In genomic region chr12:69738351-69739286, GRCh38 we compare ENCODE assay signal across 8 cellular contexts. TPM values are rescaled to one million over a fixed set of nuclear protein-coding genes. Genes with fewer than 3 reads are reported as not detected.
DNase-seq lines count a peak whose midpoint lies in the region; ATAC-seq and TF ChIP-seq lines count a peak whose summit lies in the region.

Gene RAB3IP (plus strand): TSS chr12:69738860. CDS start chr12:69755409, 16,549 bp downstream.

- POLR2A ChIA-PET in CD4-positive, alpha-beta T cell (lab: Charles Lee), result interaction anchor here (0.6 to 2.1 kb wide), 6 partner anchors 10 to 1925 kb away, joined by 3 to 12 read pairs (median 4); partner anchors contain the start of gene CNOT2
- POLR2A ChIA-PET in activated CD8-positive, alpha-beta T cell treated with anti-CD3 and anti-CD28 coated beads for 36 hours (lab: Charles Lee), result interaction anchor here (1.3 to 1.8 kb wide), 3 partner anchors 8 to 12 kb away, joined by 4 to 7 read pairs (median 6); no protein-coding TSS in a partner anchor

- H3K4me3 Mint-ChIP-seq in CD4-positive, alpha-beta T cell, result peak within 1 kb of the TSS; percentile 86
- peak within 1 kb of the TSS; percentile 86 for H3K4me3 Mint-ChIP-seq in activated CD8-positive, alpha-beta T cell treated with anti-CD3 and anti-CD28 coated beads for 36 hours

- intact Hi-C loops in CD4-positive, alpha-beta T cell (cut with DNase I, micrococcal nuclease), result loop anchor here (2.0 to 10.0 kb wide), 9 partner anchors 151 to 924 kb away; partner anchors contain the start of genes CCT2 (in 1 of the 2), CNOT2 (in 1 of the 2) and CPM (in 1 of the 2)
- intact Hi-C loops in activated CD8-positive, alpha-beta T cell treated with anti-CD3 and anti-CD28 coated beads for 36 hours (cut with micrococcal nuclease), result no loop called here

- peak within 1 kb of the TSS; percentile 80 for H3K27ac Mint-ChIP-seq in CD4-positive, alpha-beta T cell
- peak within 1 kb of the TSS; percentile 80 for H3K27ac Mint-ChIP-seq in activated CD8-positive, alpha-beta T cell treated with anti-CD3 and anti-CD28 coated beads for 36 hours

- CTCF ChIA-PET in CD4-positive, alpha-beta T cell (lab: Charles Lee), result interaction anchor here (0.5 to 1.7 kb wide), 5 partner anchors 9 to 603 kb away, joined by 3 to 4 read pairs (median 3); partner anchors contain the start of gene CCT2
- CTCF ChIA-PET in activated CD8-positive, alpha-beta T cell treated with anti-CD3 and anti-CD28 coated beads for 36 hours (lab: Charles Lee), result interaction anchor here (0.6 to 1.6 kb wide), 7 partner anchors 9 to 381 kb away, joined by 3 to 9 read pairs (median 5); no protein-coding TSS in a partner anchor

- H3K9me3 Mint-ChIP-seq in CD4-positive, alpha-beta T cell, result no peaks in the 10 kb centered on the region
- no peaks in the 10 kb centered on the region for H3K9me3 Mint-ChIP-seq in activated CD8-positive, alpha-beta T cell treated with anti-CD3 and anti-CD28 coated beads for 36 hours

- H3K4me1 Mint-ChIP-seq in CD4-positive, alpha-beta T cell (ENCODE audit: low read depth), result peaks cover 27% of the 10 kb centered on the region
- H3K4me1 Mint-ChIP-seq in activated CD8-positive, alpha-beta T cell treated with anti-CD3 and anti-CD28 coated beads for 36 hours (ENCODE audit: low read depth), result peaks cover 18% of the 10 kb centered on the region

- peaks cover 6% of the 10 kb centered on the region for H3K36me3 Mint-ChIP-seq in CD4-positive, alpha-beta T cell (ENCODE audit: low read depth)
- no peaks in the 10 kb centered on the region for H3K36me3 Mint-ChIP-seq in activated CD8-positive, alpha-beta T cell treated with anti-CD3 and anti-CD28 coated beads for 36 hours (ENCODE audit: low read depth)

- DNase-seq in CD4-positive, alpha-beta T cell, result peak; percentile 84 to 95 (median 91)
- DNase-seq in NCI-H774 (lab: John Stamatoyannopoulos, UW), result peak; percentile 96
- DNase-seq in activated CD8-positive, alpha-beta T cell treated with anti-CD3 and anti-CD28 coated beads for 36 hours, result peak; percentile 91
- peak; percentile 86 for DNase-seq in effector CD4-positive, alpha-beta T cell
- peak; percentile 84 for DNase-seq in medulla oblongata (ENCODE audit: extremely low spot score)
- DNase-seq in stimulated activated CD8-positive, alpha-beta memory T cell treated with anti-CD3 and anti-CD28 coated beads, Interleukin-12 subunit alpha, Interleukin-12 subunit beta, amount 100 ng/mL, for 24 hours (ENCODE audit: extremely low read depth), result peak; percentile 86

- peak; percentile 75 for TF ChIP-seq CTCF in CD4-positive, alpha-beta T cell (IDR thresholded peaks at IDR 0.05)
- peak; percentile 64 for TF ChIP-seq CTCF in activated CD8-positive, alpha-beta T cell treated with anti-CD3 and anti-CD28 coated beads for 36 hours (IDR thresholded peaks at IDR 0.05)

- H3K27me3 ChIP-seq in CD4-positive, alpha-beta T cell (ENCODE audit: control insufficient read depth, insufficient read depth, low read length), result no peaks in the 10 kb centered on the region

- peaks cover 6% of the 10 kb centered on the region for H3K27me3 Mint-ChIP-seq in CD4-positive, alpha-beta T cell
- H3K27me3 Mint-ChIP-seq in activated CD8-positive, alpha-beta T cell treated with anti-CD3 and anti-CD28 coated beads for 36 hours, result peaks cover 10% of the 10 kb centered on the region

- peak within 1 kb of the TSS; percentile 48 for H3K27ac ChIP-seq in CD4-positive, alpha-beta T cell (ENCODE audit: low read depth, low read length)

- peak; percentile 84 for ATAC-seq in CD4-positive, alpha-beta T cell (ENCODE audit: poor library complexity)
- ATAC-seq in GM19372 (IDR thresholded peaks at IDR 0.05; ENCODE audit: low read depth, unreplicated experiment) (peak; percentile 77), HG03521 (IDR thresholded peaks at IDR 0.05; ENCODE audit: unreplicated experiment) (peak; percentile 81)
- ATAC-seq in activated CD8-positive, alpha-beta T cell treated with anti-CD3 and anti-CD28 coated beads for 36 hours, result peak; percentile 95

- H3K9me3 ChIP-seq in CD4-positive, alpha-beta T cell (ENCODE audit: control insufficient read depth, low read length), result no peaks in the 10 kb centered on the region

RNA-seq across cellular contexts. Expression of gene RAB3IP, which starts in this region (rescaled TPM):
- total RNA-seq in CD4-positive, alpha-beta T cell, result 10 to 100 TPM; 15.2 to 19.6 TPM
- total RNA-seq in activated CD8-positive, alpha-beta T cell treated with anti-CD3 and anti-CD28 coated beads for 36 hours, result 10 to 100 TPM; 31.4 to 37.2 TPM

Comparison
In these comparisons a context has a peak if more than half of its experiments do, and no peak if none do; other contexts are left out.
1. Peak in every context shown above with its lines: DNase-seq, ATAC-seq and H3K27ac ChIP-seq.